In genomic region chr17:1447061-1447460, GRCh38 we compare ENCODE assay signal across 15 cellular contexts. TPM values are rescaled to one million over a fixed set of nuclear protein-coding genes. Genes with fewer than 3 reads are reported as not detected.
DNase-seq lines count a peak whose midpoint lies in the region; ATAC-seq and TF ChIP-seq lines count a peak whose summit lies in the region.
"Had no signal": no experiment of that assay in that cellular context is flagged by ENCODE, and none has a peak within 500 bp of the region (broad histone marks: within the 10 kb centered on the region; RNA-seq: fewer than 3 reads in every experiment).

No MANE protein-coding gene starts in this region.

- WGBS in thyroid gland, 2 donors, result 72 to 76% methylated on average over 7 of the region's 7 CpGs

- no peaks in the 10 kb centered on the region for H3K9me3 ChIP-seq in cardiac muscle cell (ENCODE audit: low read depth)
- no peaks in the 10 kb centered on the region for H3K9me3 ChIP-seq in lower lobe of right lung
- H3K9me3 ChIP-seq in thyroid gland, result no peaks in the 10 kb centered on the region
- H3K9me3 ChIP-seq: ovary, SJCRH30, testis had no signal

- intact Hi-C loops in cardiac septum (cut with DNase I) (no loop called here), lower lobe of right lung (cut with DNase I) (no loop called here), thyroid gland (cut with DNase I) (no loop called here)

- no peak for TF ChIP-seq POLR2A in thyroid gland (IDR thresholded peaks at IDR 0.05)

- H3K27ac ChIP-seq in cardiac muscle cell (peak overlapping the region; percentile 8), lower lobe of right lung (peak overlapping the region; percentile 78), thyroid gland (peak overlapping the region in 2 of 3 donors; percentile 2 to 23)
- H3K27ac ChIP-seq: ovary, SJCRH30, testis had no signal

- ATAC-seq in lower lobe of right lung (no peak), GM19452 (IDR thresholded peaks at IDR 0.05; ENCODE audit: unreplicated experiment) (no peak)

- no peaks in the 10 kb centered on the region for H3K27me3 ChIP-seq in cardiac muscle cell
- no peaks in the 10 kb centered on the region for H3K27me3 ChIP-seq in lower lobe of right lung (ENCODE audit: low read depth)
- no peaks in the 10 kb centered on the region for H3K27me3 ChIP-seq in thyroid gland
- H3K27me3 ChIP-seq: ovary, SJCRH30, testis had no signal

- H3K4me1 ChIP-seq in cardiac muscle cell (ENCODE audit: low read depth) (no peaks in the 10 kb centered on the region), lower lobe of right lung (peaks cover 60% of the 10 kb centered on the region), thyroid gland (peaks cover 0 to 21% of the 10 kb centered on the region in 2 donors)
- H3K4me1 ChIP-seq: SJCRH30 had no signal

- no peak overlapping the region for H3K4me3 ChIP-seq in cardiac muscle cell
- peak overlapping the region; percentile 7 for H3K4me3 ChIP-seq in lower lobe of right lung
- no peak overlapping the region for H3K4me3 ChIP-seq in thyroid gland (replicated peaks in 1 of 3)
- H3K4me3 ChIP-seq: ovary, SJCRH30, testis had no signal

- DNase-seq in cardiac muscle cell (ENCODE audit: low read depth in 1 of 2, low spot score in 1 of 2) (peak in 1 of 2 donors; percentile 45), cardiac septum (ENCODE audit: low spot score) (no peak), UCSD-AML1 (lab: John Stamatoyannopoulos, UW; ENCODE audit: unreplicated experiment) (peak; percentile 39), lower lobe of right lung (no peak), thyroid gland (no peak), NCI-H2029 (lab: John Stamatoyannopoulos, UW) (no peak), NCI-H2029 treated with DMSO at 0.1 percent for 48 hours (lab: John Stamatoyannopoulos, UW) (no peak)
- DNase-seq: DMS79 treated with DMSO at 0.1 percent for 48 hours, mesendoderm, MV-4-11, NCI-H2171 treated with DMSO at 0.1 percent for 48 hours, ovary, SJCRH30, testis had no signal

- no peaks in the 10 kb centered on the region for H3K36me3 ChIP-seq in cardiac muscle cell
- no peaks in the 10 kb centered on the region for H3K36me3 ChIP-seq in lower lobe of right lung
- no peaks in the 10 kb centered on the region for H3K36me3 ChIP-seq in thyroid gland
- H3K36me3 ChIP-seq: ovary had no signal

- TF ChIP-seq CTCF in cardiac muscle cell (IDR thresholded peaks at IDR 0.05; ENCODE audit: low read depth, low read length) (no peak), lower lobe of right lung (IDR thresholded peaks at IDR 0.05) (no peak), thyroid gland (IDR thresholded peaks at IDR 0.05) (no peak)

RNA-seq across cellular contexts. Expression of gene CRK, which starts 9.0 kb away (rescaled TPM):
- 25.0 and 28.7 TPM in 2 replicates for total RNA-seq in cardiac muscle cell
- polyA plus RNA-seq in cardiac muscle cell, result 33.1 and 46.0 TPM in 2 replicates
- 43.4 TPM for total RNA-seq in cardiac septum
- total RNA-seq in lower lobe of right lung, result 66.2 TPM
- total RNA-seq in thyroid gland, result 100 to 1,000 TPM in 2 of 4 donors, 10 to 100 TPM in 2; 89.6 to 140 (median 98.7) TPM

RNA-seq across cellular contexts. Expression of gene MYO1C, which starts 45.4 kb away (rescaled TPM):
- total RNA-seq in cardiac muscle cell, result 43.7 and 63.9 TPM in 2 replicates
- polyA plus RNA-seq in cardiac muscle cell, result 34.1 and 58.4 TPM in 2 replicates
- total RNA-seq in cardiac septum, result 209 TPM
- total RNA-seq in lower lobe of right lung, result 213 TPM
- total RNA-seq in thyroid gland, result 100 to 1,000 TPM; 103 to 145 (median 121) TPM

RNA-seq across cellular contexts. Expression of gene YWHAE, which starts 47.0 kb away (rescaled TPM):
- total RNA-seq in cardiac muscle cell, result 1,409 and 2,297 TPM in 2 replicates
- 658 and 685 TPM in 2 replicates for polyA plus RNA-seq in cardiac muscle cell
- 582 TPM for total RNA-seq in cardiac septum
- 383 TPM for total RNA-seq in lower lobe of right lung
- total RNA-seq in thyroid gland, result 1,000 to 10,000 TPM in 1 of 4 donors, 100 to 1,000 TPM in 3; 553 to 1,135 (median 724) TPM

Comparison
In these comparisons a context has a peak if more than half of its experiments do, and no peak if none do; other contexts are left out.
1. H3K27ac ChIP-seq: peak in every context shown above with its lines; median percentile 78 in lower lobe of right lung; 12 in thyroid gland; 8 in cardiac muscle cell.